In genomic region chr1:26290061-26290415, GRCh38 we compare ENCODE assay signal across 14 cellular contexts. TPM values are rescaled to one million over a fixed set of nuclear protein-coding genes. Genes with fewer than 3 reads are reported as not detected.
DNase-seq lines count a peak whose midpoint lies in the region; ATAC-seq, FAIRE-seq and TF ChIP-seq lines count a peak whose summit lies in the region.
"Had no signal": no experiment of that assay in that cellular context is flagged by ENCODE, and none has a peak within 500 bp of the region (broad histone marks: within the 10 kb centered on the region; RNA-seq: fewer than 3 reads in every experiment).

No MANE protein-coding gene starts in this region.

- H4K20me1 ChIP-seq in BLaER1 treated with 17β-estradiol and CSF1 and Interleukin-3, amounts not matched to agents 10 nM and 100 nM, result no peaks in the 10 kb centered on the region
- no peaks in the 10 kb centered on the region for H4K20me1 ChIP-seq in H9 (ENCODE audit: control insufficient read depth, insufficient read depth, insufficient read length)

- no peak overlapping the region for H3K14ac ChIP-seq in H9 (ENCODE audit: insufficient read depth, low read length)

- peak overlapping the region; percentile 90 to 99 (median 95) for H3K27ac ChIP-seq in BLaER1 treated with 17β-estradiol and CSF1 and Interleukin-3, amounts not matched to agents 10 nM and 100 nM
- H3K27ac ChIP-seq in H9 (ENCODE audit: insufficient read length, low read depth, low read length), result no peak overlapping the region
- H3K27ac ChIP-seq in mucosa of rectum (ENCODE audit: low read depth in 2 of 2, low read length in 2 of 2), result peak overlapping the region; percentile 45 to 85
- peak overlapping the region in 2 of 4 donors; percentile 35 to 68 for H3K27ac ChIP-seq in body of pancreas

- no peaks in the 10 kb centered on the region for H3K79me2 ChIP-seq in H9 (ENCODE audit: insufficient read depth, low read length)

- intact Hi-C loops in body of pancreas (cut with DNase I) (no loop called here), head of caudate nucleus (cut with DNase I) (no loop called here)

- peaks cover 0 to 24% (median 3%) of the 10 kb centered on the region in 11 experiments; a peak in 11 of 22 replicates for H3K36me3 ChIP-seq in BLaER1 treated with 17β-estradiol and CSF1 and Interleukin-3, amounts not matched to agents 10 nM and 100 nM
- H3K36me3 ChIP-seq in mucosa of rectum (ENCODE audit: control insufficient read depth in 2 of 2, insufficient read depth in 2 of 2, low read length in 2 of 2) (no peaks in the 10 kb centered on the region), body of pancreas (replicated peaks in 1 of 2; ENCODE audit: insufficient read depth in 1 of 2, low read depth in 2 of 2) (no peaks in the 10 kb centered on the region)

- H3K27ac Mint-ChIP-seq in H9, result peak overlapping the region; percentile 34 to 84 (median 64); a peak in 4 of 7 replicates
- peak overlapping the region; percentile 98 for H3K27ac Mint-ChIP-seq in activated T-helper 17 cell treated with anti-CD3 and anti-CD28 coated beads, Interleukin-2, amount 50 U/mL, for 72 hours

- TF ChIP-seq CTCF in H9 (conservative IDR thresholded peaks at IDR 0.05) (no peak), body of pancreas (IDR thresholded peaks at IDR 0.05) (no peak)

- peaks cover 0 to 2% (median 0%) of the 10 kb centered on the region in 3 experiments; a peak in 1 of 7 replicates for H3K36me3 Mint-ChIP-seq in H9 (ENCODE audit: insufficient read depth in 1 of 3, low read depth in 3 of 3)
- peaks cover 7% of the 10 kb centered on the region for H3K36me3 Mint-ChIP-seq in activated T-helper 17 cell treated with anti-CD3 and anti-CD28 coated beads, Interleukin-2, amount 50 U/mL, for 72 hours (ENCODE audit: low read depth)

- no peak overlapping the region for H4K5ac ChIP-seq in H9 (ENCODE audit: insufficient read length, low read depth, low read length)

- peaks cover 81 to 95% (median 84%) of the 10 kb centered on the region in 10 experiments for H3K4me1 ChIP-seq in BLaER1 treated with 17β-estradiol and CSF1 and Interleukin-3, amounts not matched to agents 10 nM and 100 nM
- H3K4me1 ChIP-seq in H9 (ENCODE audit: insufficient read depth, low read length) (peaks cover 3% of the 10 kb centered on the region; the same call in 1 of the 2 replicates), mucosa of rectum (ENCODE audit: control insufficient read depth in 2 of 2, insufficient read depth in 2 of 2, low read length in 2 of 2) (peaks cover 38 to 54% of the 10 kb centered on the region in 2 donors), body of pancreas (peaks cover 6% of the 10 kb centered on the region)

- H3K4me1 Mint-ChIP-seq in H9, result peaks cover 24 to 38% of the 10 kb centered on the region in 2 experiments
- peaks cover 41% of the 10 kb centered on the region for H3K4me1 Mint-ChIP-seq in activated T-helper 17 cell treated with anti-CD3 and anti-CD28 coated beads, Interleukin-2, amount 50 U/mL, for 72 hours

- H3K9me3 Mint-ChIP-seq in H9, result no peaks in the 10 kb centered on the region
- no peaks in the 10 kb centered on the region for H3K9me3 Mint-ChIP-seq in activated T-helper 17 cell treated with anti-CD3 and anti-CD28 coated beads, Interleukin-2, amount 50 U/mL, for 72 hours

- no peak overlapping the region for H2BK12ac ChIP-seq in H9 (ENCODE audit: insufficient read length, low read depth, low read length)

- peak overlapping the region; percentile 78 to 99 (median 97) for H3K9ac ChIP-seq in BLaER1 treated with 17β-estradiol and CSF1 and Interleukin-3, amounts not matched to agents 10 nM and 100 nM
- H3K9ac ChIP-seq in H9 (ENCODE audit: extremely low read depth, insufficient read length, low read length) (no peak overlapping the region), mucosa of rectum (ENCODE audit: low read depth in 1 of 2, low read length in 2 of 2) (peak overlapping the region in 1 of 2 donors; percentile 1)

- no peak overlapping the region for H3K56ac ChIP-seq in H9 (ENCODE audit: insufficient read length, low read depth, low read length)

- peak overlapping the region in 1 of 2 experiments; percentile 41; a peak in 3 of 5 replicates for H3K4me3 Mint-ChIP-seq in H9
- H3K4me3 Mint-ChIP-seq in activated T-helper 17 cell treated with anti-CD3 and anti-CD28 coated beads, Interleukin-2, amount 50 U/mL, for 72 hours, result peak overlapping the region; percentile 88

- H3K18ac ChIP-seq in H9 (ENCODE audit: insufficient read length, low read depth, low read length), result no peak overlapping the region

- no peak for ATAC-seq in activated T-helper 17 cell treated with anti-CD3 and anti-CD28 coated beads, Interleukin-2, amount 50 U/mL, for 72 hours (replicated peaks)
- no peak for ATAC-seq in body of pancreas
- ATAC-seq: left colon had no signal

- TF ChIP-seq POLR2A in body of pancreas (IDR thresholded peaks at IDR 0.05), result no peak

- H3K23ac ChIP-seq in H9 (ENCODE audit: insufficient read length, low read depth, low read length), result no peak overlapping the region

- no CpG with 5 or more reads among the region's 6 CpGs for WGBS in H9 (ENCODE audit: extremely low coverage, insufficient read length, low lambda C conversion rate)
- WGBS in body of pancreas, 2 donors, result 58 to 71% methylated on average over 5 to 6 of the region's 6 CpGs

- H2AK5ac ChIP-seq in H9 (ENCODE audit: insufficient read length, low read length), result no peak overlapping the region

- no peaks in the 10 kb centered on the region for H3K27me3 ChIP-seq in BLaER1 treated with 17β-estradiol and CSF1 and Interleukin-3, amounts not matched to agents 10 nM and 100 nM
- no peaks in the 10 kb centered on the region for H3K27me3 ChIP-seq in H9 (ENCODE audit: insufficient read depth, low read length)
- H3K27me3 ChIP-seq in mucosa of rectum (ENCODE audit: control insufficient read depth in 2 of 2, insufficient read depth in 2 of 2, low read length in 2 of 2), result no peaks in the 10 kb centered on the region
- no peaks in the 10 kb centered on the region for H3K27me3 ChIP-seq in body of pancreas

- H4K91ac ChIP-seq in H9 (ENCODE audit: insufficient read length, low read depth, low read length), result no peak overlapping the region

- no peak overlapping the region for H2BK15ac ChIP-seq in H9 (ENCODE audit: low read depth, low read length)

- no peak overlapping the region for H4K8ac ChIP-seq in H9 (replicated peaks; ENCODE audit: insufficient read length, low read depth, low read length)

- no peak overlapping the region for H2BK20ac ChIP-seq in H9 (ENCODE audit: low read depth, low read length, poor library complexity, severe bottlenecking)

- no peak overlapping the region for H2BK120ac ChIP-seq in H9 (ENCODE audit: low read depth, low read length, poor library complexity, severe bottlenecking)

- FAIRE-seq in frontal cortex (lab: Jason Lieb, UNC), result no peak
- FAIRE-seq: endothelial cell of umbilical vein had no signal

- H3K4me3 ChIP-seq in BLaER1 treated with 17β-estradiol and CSF1 and Interleukin-3, amounts not matched to agents 10 nM and 100 nM, result peak overlapping the region in 5 of 10 experiments; percentile 5 to 45 (median 23); a peak in 5 of 20 replicates
- H3K4me3 ChIP-seq in mucosa of rectum (ENCODE audit: low read length in 2 of 2) (no peak overlapping the region), body of pancreas (no peak overlapping the region)
- H3K4me3 ChIP-seq: smooth muscle cell had no signal

- peak overlapping the region; percentile 94 to 100 (median 98) for H3K4me2 ChIP-seq in BLaER1 treated with 17β-estradiol and CSF1 and Interleukin-3, amounts not matched to agents 10 nM and 100 nM
- H3K4me2 ChIP-seq in H9 (ENCODE audit: insufficient read depth, insufficient read length, low read length), result no peak overlapping the region
- H3K4me2 ChIP-seq: smooth muscle cell had no signal

- H3K23me2 ChIP-seq in H9 (ENCODE audit: insufficient read length, low read depth, low read length, poor library complexity, severe bottlenecking), result no peaks in the 10 kb centered on the region

- H3K27me3 Mint-ChIP-seq in H9 (ENCODE audit: low read depth), result no peaks in the 10 kb centered on the region
- no peaks in the 10 kb centered on the region for H3K27me3 Mint-ChIP-seq in activated T-helper 17 cell treated with anti-CD3 and anti-CD28 coated beads, Interleukin-2, amount 50 U/mL, for 72 hours

- no peaks in the 10 kb centered on the region for H3K79me1 ChIP-seq in H9 (ENCODE audit: insufficient read depth, low read depth, low read length, poor library complexity, severe bottlenecking)

- H3K9me3 ChIP-seq in BLaER1 treated with 17β-estradiol and CSF1 and Interleukin-3, amounts not matched to agents 10 nM and 100 nM (replicated peaks in 1 of 11), result no peaks in the 10 kb centered on the region
- no peaks in the 10 kb centered on the region for H3K9me3 ChIP-seq in H9 (ENCODE audit: control insufficient read depth, low read depth, low read length)
- H3K9me3 ChIP-seq in mucosa of rectum (ENCODE audit: control insufficient read depth in 2 of 2, low read length in 2 of 2), result no peaks in the 10 kb centered on the region
- H3K9me3 ChIP-seq in body of pancreas, result no peaks in the 10 kb centered on the region

- H2BK5ac ChIP-seq in H9 (ENCODE audit: insufficient read length, low read length), result no peak overlapping the region

- H3T11ph ChIP-seq in H9 (ENCODE audit: low read length), result no peak overlapping the region

- DNase-seq in H9 (no peak), body of pancreas (no peak), frontal cortex (ENCODE audit: low spot score in 2 of 2) (no peak), DMS153 (lab: John Stamatoyannopoulos, UW) (no peak), head of caudate nucleus (no peak)
- DNase-seq: GOT3, NCI-H187, SHP77 treated with DMSO at 0.1 percent for 48 hours had no signal

- no peak overlapping the region for H3K4ac ChIP-seq in H9 (ENCODE audit: low read depth, low read length)

- H2AFZ ChIP-seq in H9 (ENCODE audit: low read length), result no peak overlapping the region

RNA-seq across cellular contexts. Expression of gene SH3BGRL3, which starts 10.2 kb away (rescaled TPM):
- total RNA-seq in H9 (2021) (86.2 and 86.3 TPM in 2 replicates), body of pancreas (10 to 100 TPM; 38.2 to 43.1 TPM), frontal cortex (11.8 TPM)
- total RNA-seq in activated T-helper 17 cell treated with anti-CD3 and anti-CD28 coated beads, Interleukin-2, amount 50 U/mL, for 72 hours, result 100 to 1,000 TPM; 258 to 280 TPM

RNA-seq across cellular contexts. Expression of gene UBXN11, which starts 16.4 kb away (rescaled TPM):
- total RNA-seq in H9 (2021), result 13.1 and 13.7 TPM in 2 replicates
- total RNA-seq in activated T-helper 17 cell treated with anti-CD3 and anti-CD28 coated beads, Interleukin-2, amount 50 U/mL, for 72 hours, result 10 to 100 TPM; 17.9 to 23.2 TPM
- 10 to 100 TPM; 12.2 to 14.8 TPM for total RNA-seq in body of pancreas
- total RNA-seq in frontal cortex, result 4.1 TPM

RNA-seq across cellular contexts. Expression of gene CD52, which starts 27.7 kb away (rescaled TPM):
- total RNA-seq in H9 (2021), result 3.8 and 4.1 TPM in 2 replicates
- 100 to 1,000 TPM; 218 to 542 TPM for total RNA-seq in activated T-helper 17 cell treated with anti-CD3 and anti-CD28 coated beads, Interleukin-2, amount 50 U/mL, for 72 hours
- not detected for total RNA-seq in body of pancreas
- total RNA-seq in frontal cortex, result not detected
- total RNA-seq: endothelial cell of umbilical vein, smooth muscle cell had no signal

RNA-seq across cellular contexts. Expression of gene CEP85, which starts 56.0 kb away (rescaled TPM):
- 37.9 and 38.6 TPM in 2 replicates for total RNA-seq in H9 (2021)
- 10 to 100 TPM; 34.8 to 37.7 TPM for total RNA-seq in activated T-helper 17 cell treated with anti-CD3 and anti-CD28 coated beads, Interleukin-2, amount 50 U/mL, for 72 hours
- total RNA-seq in body of pancreas, result 1 to 10 TPM; 6.2 to 6.9 TPM
- 12.2 TPM for total RNA-seq in frontal cortex

Comparison
In these comparisons a context has a peak if more than half of its experiments do, and no peak if none do; other contexts are left out.
1. RNA of gene CD52, which starts 27.7 kb away (total RNA-seq): 218 to 542 TPM in activated T-helper 17 cell treated with anti-CD3 and anti-CD28 coated beads, Interleukin-2, amount 50 U/mL, for 72 hours; 3.8 to 4.1 TPM in H9, not detected in frontal cortex (single experiment) and not detected in body of pancreas; every median in the first group is over 10 times any median in the second.